Comparison of ENCODE assay signal across 8 cellular contexts in the genomic region with DNA sequence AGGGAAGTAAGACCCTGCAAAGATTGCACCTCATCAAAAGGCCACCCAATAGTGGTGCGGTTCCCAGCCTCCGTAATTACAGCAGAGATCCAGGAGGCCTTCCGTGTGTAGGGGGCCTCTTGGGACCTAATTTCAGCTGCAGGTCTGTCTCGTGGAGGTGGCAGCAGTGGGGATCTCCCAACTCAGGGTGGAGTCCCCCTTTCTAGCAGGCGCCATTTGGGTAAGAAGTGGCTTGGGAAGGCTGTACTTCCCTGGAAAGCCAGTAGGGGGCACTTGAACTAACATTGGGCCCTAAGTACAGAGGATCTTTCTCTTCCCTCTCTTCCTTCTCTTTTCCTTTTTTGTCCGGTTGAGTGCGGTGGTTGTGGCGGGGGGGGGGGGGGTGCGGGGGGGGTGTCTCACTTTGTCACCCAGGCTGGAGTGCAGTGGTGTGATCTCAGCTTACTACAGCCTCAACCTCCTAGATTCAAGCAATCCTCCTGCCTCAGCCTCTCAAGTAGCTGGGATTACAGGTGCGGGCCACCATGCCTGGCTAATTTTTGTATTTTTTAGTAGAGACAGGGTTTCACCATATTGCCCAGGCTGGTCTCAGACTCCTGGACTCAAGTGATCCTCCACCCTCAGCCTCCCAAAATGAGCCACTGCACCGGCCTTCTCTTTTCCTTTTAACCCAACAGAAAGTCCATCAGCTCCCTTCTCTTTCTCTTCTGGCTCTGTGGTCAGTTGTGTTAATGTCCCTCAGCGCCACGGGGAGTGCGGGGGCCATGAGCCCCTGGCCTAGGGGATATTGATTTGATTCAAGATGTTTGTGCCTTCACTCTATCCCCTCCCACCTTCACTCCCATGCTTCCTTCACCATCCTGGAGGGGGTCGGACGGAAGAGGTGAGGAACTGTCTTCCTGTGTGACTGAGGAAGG. TPM values are rescaled to one million over a fixed set of nuclear protein-coding genes. Genes with fewer than 3 reads are reported as not detected.
DNase-seq lines count a peak whose midpoint lies in the region; ATAC-seq and TF ChIP-seq lines count a peak whose summit lies in the region.

No MANE protein-coding gene starts in this region.

- WGBS in hepatocyte (ENCODE audit: low lambda C conversion rate, missing lambda C conversion rate) = 97% methylated on average over 14 of the region's 16 CpGs
- 91 to 97% methylated on average over 7 to 16 of the region's 16 CpGs for WGBS in transverse colon (ENCODE audit: low coverage in 1 of 2), 2 donors

- DNase-seq in AG09309 (ENCODE audit: low read depth) (no peak), GM12865 (ENCODE audit: low read depth) (peak; percentile 63), WERI-Rb-1 (no peak), hepatocyte (ENCODE audit: low spot score) (no peak), transverse colon (no peak), AML-193 (lab: John Stamatoyannopoulos, UW) (no peak)

- H4K20me1 ChIP-seq in hepatocyte (ENCODE audit: insufficient read depth, poor library complexity, severe bottlenecking) = no peaks in the 10 kb centered on the region

- peaks cover 69% of the 10 kb centered on the region for H3K36me3 ChIP-seq in WERI-Rb-1
- H3K36me3 ChIP-seq in hepatocyte (replicated peaks; ENCODE audit: insufficient read depth, low read depth) = no peaks in the 10 kb centered on the region
- peaks cover 0 to 5% (median 0%) of the 10 kb centered on the region in 4 donors for H3K36me3 ChIP-seq in transverse colon

- no peaks in the 10 kb centered on the region for H3K9me2 ChIP-seq in hepatocyte (replicated peaks; ENCODE audit: insufficient read depth)

- TF ChIP-seq CTCF in AG09309 (IDR thresholded peaks at IDR 0.05; ENCODE audit: control insufficient read depth, insufficient read depth, low read depth, low read length, missing control alignments) (peak; percentile 53), GM12865 (IDR thresholded peaks at IDR 0.05; ENCODE audit: insufficient read depth, low read depth, low read length, missing control alignments) (peak; percentile 64), WERI-Rb-1 (IDR thresholded peaks at IDR 0.05; ENCODE audit: low read depth, low read length) (peak; percentile 88), hepatocyte (IDR thresholded peaks at IDR 0.05; ENCODE audit: poor library complexity) (peak; percentile 24), transverse colon (IDR thresholded peaks at IDR 0.05) (peak; percentile 23 to 43 (median 38))

- no peak for TF ChIP-seq POLR2A in transverse colon (IDR thresholded peaks at IDR 0.05)

- intact Hi-C loops in transverse colon (cut with DNase I; ENCODE audit: low total_unique reads) = no loop called here

- no peaks in the 10 kb centered on the region for H3K4me1 ChIP-seq in hepatocyte (ENCODE audit: insufficient read depth)
- peaks cover 3 to 5% (median 5%) of the 10 kb centered on the region in 4 donors for H3K4me1 ChIP-seq in transverse colon

- TF ChIP-seq EP300 in transverse colon (IDR thresholded peaks at IDR 0.05; ENCODE audit: low read depth) = no peak

- H3K4me3 ChIP-seq in AG09309 (ENCODE audit: control insufficient read depth, low read depth, low read length) (no peak overlapping the region), GM12865 (ENCODE audit: low read depth, low read length) (no peak overlapping the region), WERI-Rb-1 (ENCODE audit: low read depth, low read length) (no peak overlapping the region), hepatocyte (no peak overlapping the region), transverse colon (no peak overlapping the region)

- H2AFZ ChIP-seq in hepatocyte = no peak overlapping the region

- no peak for ATAC-seq in HG03139 (IDR thresholded peaks at IDR 0.05; ENCODE audit: unreplicated experiment)
- no peak for ATAC-seq in GM18520 (IDR thresholded peaks at IDR 0.05; ENCODE audit: unreplicated experiment)

- in situ Hi-C loops in transverse colon (cut with MboI; ENCODE audit: low pct_ligation_motif_present in 1 of 4, low pct_unique_long_range_greater_than_20kb in 1 of 4, low sequenced_read_pairs in 3 of 4) = loop anchor here (5.0 to 10.0 kb wide), 2 partner anchors 410 to 418 kb away; no protein-coding TSS in a partner anchor

- H3K27ac ChIP-seq in WERI-Rb-1 (no peak overlapping the region), hepatocyte (no peak overlapping the region), transverse colon (no peak overlapping the region)

- H3K79me2 ChIP-seq in hepatocyte = no peaks in the 10 kb centered on the region

- H3K9me3 ChIP-seq in WERI-Rb-1 (ENCODE audit: severe bottlenecking) (no peaks in the 10 kb centered on the region), hepatocyte (ENCODE audit: low read depth) (no peaks in the 10 kb centered on the region), transverse colon (no peaks in the 10 kb centered on the region)

- H3K4me2 ChIP-seq in hepatocyte = no peak overlapping the region

- no peaks in the 10 kb centered on the region for H3K27me3 ChIP-seq in WERI-Rb-1 (ENCODE audit: insufficient read depth, low read depth, severe bottlenecking)
- no peaks in the 10 kb centered on the region for H3K27me3 ChIP-seq in hepatocyte
- no peaks in the 10 kb centered on the region for H3K27me3 ChIP-seq in transverse colon

RNA-seq across cellular contexts. Expression of a gene that starts 32.0 kb away (rescaled TPM):
- total RNA-seq in hepatocyte (8.2 and 14.6 TPM in 2 replicates), transverse colon (10 to 100 TPM in 2 of 4 donors, 1 to 10 TPM in 2; 6.0 to 13.8 (median 9.6) TPM)
- polyA plus RNA-seq in hepatocyte = 5.1 and 9.7 TPM in 2 replicates

RNA-seq across cellular contexts. Expression of a gene that starts 32.0 kb away (rescaled TPM):
- total RNA-seq in hepatocyte = 40.5 and 47.8 TPM in 2 replicates
- polyA plus RNA-seq in hepatocyte = 61.1 and 63.6 TPM in 2 replicates
- total RNA-seq in transverse colon = 10 to 100 TPM; 30.6 to 50.9 (median 40.5) TPM

Comparison
In these comparisons a context has a peak if more than half of its experiments do, and no peak if none do; other contexts are left out.
1. CTCF ChIP-seq: peak in every context shown above with its lines; median percentile 88 in WERI-Rb-1; 64 in GM12865; 53 in AG09309; 38 in transverse colon; 24 in hepatocyte.